Comparison of ENCODE assay signal across 23 cellular contexts in genomic region chr22:43436536-43437267, GRCh38. TPM values are rescaled to one million over a fixed set of nuclear protein-coding genes. Genes with fewer than 3 reads are reported as not detected.
A peak's percentile ranks its signal among the peaks of the same experiment; 100 is the strongest.
DNase-seq lines count a peak whose midpoint lies in the region; ATAC-seq and TF ChIP-seq lines count a peak whose summit lies in the region.
"Had no signal": no experiment of that assay in that cellular context is flagged by ENCODE, and none has a peak within 500 bp of the region (broad histone marks: within the 10 kb centered on the region; RNA-seq: fewer than 3 reads in every experiment).

No MANE protein-coding gene starts in this region.

- H3K27ac Mint-ChIP-seq in type B pancreatic cell = no peak overlapping the region
- H3K27ac Mint-ChIP-seq: activated CD4-positive, alpha-beta T cell treated with anti-CD3 and anti-CD28 coated beads for 36 hours; activated naive CD4-positive, alpha-beta T cell treated with anti-CD3 and anti-CD28 coated beads for 36 hours; CD4-positive, alpha-beta T cell; T-cell had no signal

- no peak overlapping the region for H3K4me3 Mint-ChIP-seq in type B pancreatic cell
- H3K4me3 Mint-ChIP-seq: activated CD4-positive, alpha-beta T cell treated with anti-CD3 and anti-CD28 coated beads for 36 hours; activated naive CD4-positive, alpha-beta T cell treated with anti-CD3 and anti-CD28 coated beads for 36 hours; CD4-positive, alpha-beta T cell; central memory CD8-positive, alpha-beta T cell; naive B cell; T-cell had no signal

- no peaks in the 10 kb centered on the region for H3K36me3 Mint-ChIP-seq in type B pancreatic cell
- H3K36me3 Mint-ChIP-seq: naive B cell, T-cell had no signal

- H3K4me1 Mint-ChIP-seq in type B pancreatic cell (ENCODE audit: unreplicated experiment) = peaks cover 7% of the 10 kb centered on the region
- H3K4me1 Mint-ChIP-seq: activated CD4-positive, alpha-beta T cell treated with anti-CD3 and anti-CD28 coated beads for 36 hours; central memory CD8-positive, alpha-beta T cell; T-cell had no signal

- H3K9me3 ChIP-seq in right lobe of liver = no peaks in the 10 kb centered on the region
- H3K9me3 ChIP-seq: SJCRH30 had no signal

- no peak overlapping the region for H3K27ac ChIP-seq in 22Rv1
- H3K27ac ChIP-seq in right lobe of liver = peak overlapping the region; percentile 63 to 80 (median 76)
- H3K27ac ChIP-seq: epithelial cell of prostate, SJCRH30 had no signal

- no peaks in the 10 kb centered on the region for H3K27me3 ChIP-seq in right lobe of liver

- TF ChIP-seq CTCF in 22Rv1 (IDR thresholded peaks at IDR 0.05) = peak; percentile 19
- TF ChIP-seq CTCF in right lobe of liver (IDR thresholded peaks at IDR 0.05) = peak in 2 of 4 donors; percentile 14 to 27
- TF ChIP-seq CTCF in type B pancreatic cell (conservative IDR thresholded peaks at IDR 0.05) = no peak

- peaks cover 0 to 13% (median 7%) of the 10 kb centered on the region in 4 donors for H3K4me1 ChIP-seq in right lobe of liver
- H3K4me1 ChIP-seq: SJCRH30 had no signal

- no peak for TF ChIP-seq POLR2A in right lobe of liver (IDR thresholded peaks at IDR 0.05)

- H3K4me3 ChIP-seq in right lobe of liver = no peak overlapping the region
- H3K4me3 ChIP-seq: SJCRH30 had no signal

- no peaks in the 10 kb centered on the region for H3K9me3 Mint-ChIP-seq in type B pancreatic cell
- H3K9me3 Mint-ChIP-seq: activated naive CD4-positive, alpha-beta T cell treated with anti-CD3 and anti-CD28 coated beads for 36 hours; CD4-positive, alpha-beta T cell; central memory CD8-positive, alpha-beta T cell; naive B cell; T-cell had no signal

- DNase-seq in DMS79 treated with DMSO at 0.1 percent for 48 hours (lab: John Stamatoyannopoulos, UW) (peak; percentile 48), NCI-H524 (lab: John Stamatoyannopoulos, UW) (peak; percentile 82 to 87), right lobe of liver (peak in 1 of 3 donors; percentile 56), dedifferentiated amniotic fluid mesenchymal stem cell (ENCODE audit: extremely low spot score) (no peak), AG08396 (ENCODE audit: low spot score) (no peak), type B pancreatic cell (ENCODE audit: extremely low spot score, unreplicated experiment) (no peak)
- DNase-seq: activated CD4-positive, alpha-beta T cell treated with anti-CD3 and anti-CD28 coated beads for 36 hours; activated naive CD4-positive, alpha-beta T cell treated with anti-CD3 and anti-CD28 coated beads for 36 hours; activated T-cell treated with anti-CD3 and anti-CD28 coated beads, Interleukin-2, amount 50 U/mL, for 48 hours; Karpas-422; mesendoderm; naive B cell; NCI-H226; right cardiac atrium; SJCRH30; T-cell had no signal

- ATAC-seq in right lobe of liver (peak; percentile 46 to 67 (median 58)), HG03520 (IDR thresholded peaks at IDR 0.05; ENCODE audit: unreplicated experiment) (no peak)
- ATAC-seq: activated CD4-positive, alpha-beta T cell treated with anti-CD3 and anti-CD28 coated beads for 36 hours; HCT116; right cardiac atrium; T-cell had no signal

- intact Hi-C loops in right lobe of liver (cut with DNase I) = no loop called here

- WGBS in right lobe of liver (ENCODE audit: insufficient coverage, low coverage, low lambda C conversion rate, missing lambda C conversion rate) = 41% methylated on average over 4 of the region's 13 CpGs

- no peaks in the 10 kb centered on the region for H3K36me3 ChIP-seq in right lobe of liver
- H3K36me3 ChIP-seq: SJCRH30 had no signal

- H3K27me3 Mint-ChIP-seq in type B pancreatic cell = peaks cover 64% of the 10 kb centered on the region

RNA-seq across cellular contexts. Expression of gene MPPED1, which starts 24.9 kb away (rescaled TPM):
- total RNA-seq in right lobe of liver (10 to 100 TPM in 4 of 6 experiments, 1 to 10 TPM in 2; 2.4 to 13.8 (median 11.3) TPM), type B pancreatic cell (ENCODE audit: low replicate concordance) (0.83 and 1.2 TPM in 2 replicates)
- total RNA-seq: activated CD4-positive, alpha-beta T cell treated with anti-CD3 and anti-CD28 coated beads for 36 hours; activated naive CD4-positive, alpha-beta T cell treated with anti-CD3 and anti-CD28 coated beads for 36 hours; CD4-positive, alpha-beta T cell; osteocyte; SJCRH30; T-cell had no signal

Comparison
In these comparisons a context has a peak if more than half of its experiments do, and no peak if none do; other contexts are left out.
1. DNase-seq: peak in DMS79 treated with DMSO at 0.1 percent for 48 hours (single experiment) and NCI-H524 (2 of 2); none in dedifferentiated amniotic fluid mesenchymal stem cell (single experiment), AG08396 (single experiment) and type B pancreatic cell (single experiment).